25 cellular contexts compared by ENCODE assay signal in genomic region chr6:28410767-28411166, GRCh38.
"Had no signal": no experiment of that assay in that cellular context is flagged by ENCODE, and none has a peak within 500 bp of the region (broad histone marks: within the 10 kb centered on the region; RNA-seq: fewer than 3 reads in every experiment).

No MANE protein-coding gene starts in this region.

- ATAC-seq: effector memory CD8-positive, alpha-beta T cell; esophagus mucosa; foreskin keratinocyte; gastrocnemius medialis; gastroesophageal sphincter; heart left ventricle; heart right ventricle had no signal

- DNase-seq: colonic mucosa; cortex of kidney; dermis blood vessel endothelial cell; dorsolateral prefrontal cortex; effector CD4-positive, alpha-beta T cell; effector CD8-positive, alpha-beta T cell; effector memory CD4-positive, alpha-beta T cell; effector memory CD8-positive, alpha-beta T cell; endodermal cell; erythroblast; esophagus squamous epithelium; foreskin fibroblast; foreskin keratinocyte; foreskin melanocyte; gastrocnemius medialis; glutamatergic neuron; head of caudate nucleus; heart left ventricle; heart right ventricle had no signal

- FAIRE-seq: colon, endometrium, endothelial cell of umbilical vein, frontal cortex had no signal
